Comparison of ENCODE assay signal across 8 cellular contexts in genomic region chr1:36349241-36349671, GRCh38. TPM values are rescaled to one million over a fixed set of nuclear protein-coding genes. Genes with fewer than 3 reads are reported as not detected.
A peak's percentile ranks its signal among the peaks of the same experiment; 100 is the strongest.
DNase-seq lines count a peak whose midpoint lies in the region; ATAC-seq and TF ChIP-seq lines count a peak whose summit lies in the region.

No MANE protein-coding gene starts in this region.

- no peak for TF ChIP-seq CTCF in fibroblast of villous mesenchyme (IDR thresholded peaks at IDR 0.05; ENCODE audit: insufficient read depth, low read depth, low read length)

- CTCF ChIA-PET in HEK293T (lab: Yijun Ruan, JAX) = interaction anchor here (1.1 kb wide), 1 partner anchor 71 kb away, joined by 3 read pairs; no protein-coding TSS in a partner anchor

- H3K4me3 ChIP-seq in fibroblast of villous mesenchyme (ENCODE audit: low read depth, low read length) = no peak overlapping the region

- POLR2A ChIA-PET in HEK293T (lab: Yijun Ruan, JAX) = interaction anchor here (0.9 kb wide), 1 partner anchor 38 kb away, joined by 3 read pairs; no protein-coding TSS in a partner anchor

- DNase-seq in CD1c-positive myeloid dendritic cell (ENCODE audit: extremely low spot score) (peak; percentile 78), HT1080 (ENCODE audit: low read depth) (peak; percentile 85), fibroblast of villous mesenchyme (ENCODE audit: low read depth) (peak; percentile 53), erythroblast (lab: John Stamatoyannopoulos, UW) (no peak), COLO668 (lab: John Stamatoyannopoulos, UW; ENCODE audit: unreplicated experiment) (no peak), HEK293T (ENCODE audit: extremely low spot score) (no peak), caudate nucleus (lab: John Stamatoyannopoulos, UW) (no peak)

- peak; percentile 62 for ATAC-seq in GM19467 (IDR thresholded peaks at IDR 0.05; ENCODE audit: unreplicated experiment)

- no peak overlapping the region for H3K27ac ChIP-seq in caudate nucleus (ENCODE audit: low read depth, low read length)

- no peak for TF ChIP-seq POLR2A in erythroblast (IDR thresholded peaks at IDR 0.05; ENCODE audit: low read length)

TF ChIP-seq in HEK293T, 16 proteins besides CTCF, POLR2A, EP300 and RAD21:
- no peak for TF ChIP-seq NFRKB (IDR thresholded peaks at IDR 0.05)
- TF ChIP-seq FOXK2 (IDR thresholded peaks at IDR 0.05) = no peak
- TF ChIP-seq CTBP1 (IDR thresholded peaks at IDR 0.05; ENCODE audit: borderline replicate concordance) = no peak
- no peak for TF ChIP-seq SP1 (IDR thresholded peaks at IDR 0.05)
- TF ChIP-seq FOXA1 (IDR thresholded peaks at IDR 0.05) = no peak
- no peak for TF ChIP-seq FOXM1 (IDR thresholded peaks at IDR 0.05; ENCODE audit: borderline replicate concordance)
- TF ChIP-seq L3MBTL2 (conservative IDR thresholded peaks at IDR 0.05) = no peak
- no peak for TF ChIP-seq BHLHE40 (IDR thresholded peaks at IDR 0.05; ENCODE audit: borderline replicate concordance)
- no peak for TF ChIP-seq LEF1 (IDR thresholded peaks at IDR 0.05; ENCODE audit: borderline replicate concordance)
- TF ChIP-seq ARNT (IDR thresholded peaks at IDR 0.05) = no peak
- TF ChIP-seq ZNF384 (IDR thresholded peaks at IDR 0.05) = no peak
- no peak for TF ChIP-seq ELF4 (IDR thresholded peaks at IDR 0.05)
- TF ChIP-seq HDGF (IDR thresholded peaks at IDR 0.05; ENCODE audit: borderline replicate concordance) = no peak
- no peak for TF ChIP-seq SUZ12 (IDR thresholded peaks at IDR 0.05)
- no peak for TF ChIP-seq PKNOX1 (IDR thresholded peaks at IDR 0.05)
- TF ChIP-seq TARDBP (IDR thresholded peaks at IDR 0.05) = no peak

RNA-seq across cellular contexts. Expression of gene EVA1B, which starts 25.8 kb away (rescaled TPM):
- total RNA-seq in HT1080 (2014; rRNA removed; shearing (Covaris generic)) = 23.1 and 33.5 TPM in 2 replicates
- 54.4 and 66.9 TPM in 2 replicates for polyA plus RNA-seq in HT1080 (2015; cell fraction: cytosol; rRNA removed)
- 20.0 and 24.7 TPM in 2 replicates for polyA plus RNA-seq in HT1080 (2015; cell fraction: nucleus; rRNA removed)
- total RNA-seq in fibroblast of villous mesenchyme = 191 and 305 TPM in 2 replicates

RNA-seq across cellular contexts. Expression of gene STK40, which starts 36.5 kb away (rescaled TPM):
- 19.9 and 22.3 TPM in 2 replicates for total RNA-seq in HT1080 (2014; rRNA removed; shearing (Covaris generic))
- 39.5 and 40.5 TPM in 2 replicates for polyA plus RNA-seq in HT1080 (2015; cell fraction: cytosol; rRNA removed)
- polyA plus RNA-seq in HT1080 (2015; cell fraction: nucleus; rRNA removed) = 39.3 and 43.7 TPM in 2 replicates
- total RNA-seq in fibroblast of villous mesenchyme = 17.4 and 24.6 TPM in 2 replicates

RNA-seq across cellular contexts. Expression of gene SH3D21, which starts 43.1 kb away (rescaled TPM):
- 0.88 and 2.6 TPM in 2 replicates for total RNA-seq in HT1080 (2014; rRNA removed; shearing (Covaris generic))
- polyA plus RNA-seq in HT1080 (2015; cell fraction: cytosol; rRNA removed) = 0.21 and 0.53 TPM in 2 replicates
- polyA plus RNA-seq in HT1080 (2015; cell fraction: nucleus; rRNA removed) = 7.3 and 7.5 TPM in 2 replicates
- 3.9 and 5.8 TPM in 2 replicates for total RNA-seq in fibroblast of villous mesenchyme

RNA-seq across cellular contexts. Expression of gene LSM10, which starts 48.5 kb away (rescaled TPM):
- 13.4 and 13.6 TPM in 2 replicates for total RNA-seq in HT1080 (2014; rRNA removed; shearing (Covaris generic))
- polyA plus RNA-seq in HT1080 (2015; cell fraction: cytosol; rRNA removed) = 51.5 and 64.1 TPM in 2 replicates
- polyA plus RNA-seq in HT1080 (2015; cell fraction: nucleus; rRNA removed) = 16.6 and 18.6 TPM in 2 replicates
- total RNA-seq in fibroblast of villous mesenchyme = 6.9 and 10.0 TPM in 2 replicates

Comparison
In these comparisons a context has a peak if more than half of its experiments do, and no peak if none do; other contexts are left out.
1. DNase-seq: peak in CD1c-positive myeloid dendritic cell (single experiment), HT1080 (single experiment) and fibroblast of villous mesenchyme (single experiment); none in erythroblast (0 of 2), COLO668 (single experiment), HEK293T (single experiment) and caudate nucleus (0 of 61).